Comparison of ENCODE assay signal across 1 cellular context in the genomic region with DNA sequence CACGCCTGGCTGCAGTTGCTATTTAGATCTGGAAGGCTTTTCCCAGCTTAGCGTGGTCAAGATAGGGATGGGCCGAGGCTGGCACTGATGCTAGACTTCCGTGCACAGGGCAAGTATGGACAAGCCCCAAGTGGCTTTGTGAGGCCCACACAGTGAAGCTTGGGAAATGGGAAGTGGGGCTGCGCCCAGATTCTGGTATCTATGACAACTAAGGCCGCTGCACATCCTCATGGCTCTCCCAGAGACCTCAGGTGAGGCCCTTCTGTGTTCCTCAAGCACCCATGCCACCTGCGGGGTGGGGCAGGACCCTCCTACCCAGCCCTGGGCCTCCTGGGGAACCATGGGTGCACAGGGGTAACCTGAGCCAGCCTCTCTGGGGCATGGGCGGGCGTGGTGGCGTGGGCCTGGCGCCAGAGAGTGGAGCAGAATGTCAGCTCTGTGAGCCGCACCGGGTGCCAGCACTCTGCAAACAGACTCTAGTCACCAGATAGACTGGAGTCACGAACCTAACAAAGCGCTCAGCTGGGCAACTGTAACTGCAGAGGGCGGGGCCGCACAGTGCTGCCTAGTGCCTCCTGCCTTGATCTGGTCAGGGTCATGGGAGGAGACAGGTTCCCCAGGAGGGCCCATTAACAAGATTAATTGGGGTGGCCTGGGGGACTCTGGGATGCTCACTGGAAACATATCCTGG.
TF ChIP-seq lines count a peak whose summit lies in the region.

No MANE protein-coding gene starts in this region.

TF ChIP-seq in HEK293, 187 proteins besides CTCF, POLR2A, EP300 and RAD21 (continued from another document and continues in another):
- TF ChIP-seq, protein P1, sequence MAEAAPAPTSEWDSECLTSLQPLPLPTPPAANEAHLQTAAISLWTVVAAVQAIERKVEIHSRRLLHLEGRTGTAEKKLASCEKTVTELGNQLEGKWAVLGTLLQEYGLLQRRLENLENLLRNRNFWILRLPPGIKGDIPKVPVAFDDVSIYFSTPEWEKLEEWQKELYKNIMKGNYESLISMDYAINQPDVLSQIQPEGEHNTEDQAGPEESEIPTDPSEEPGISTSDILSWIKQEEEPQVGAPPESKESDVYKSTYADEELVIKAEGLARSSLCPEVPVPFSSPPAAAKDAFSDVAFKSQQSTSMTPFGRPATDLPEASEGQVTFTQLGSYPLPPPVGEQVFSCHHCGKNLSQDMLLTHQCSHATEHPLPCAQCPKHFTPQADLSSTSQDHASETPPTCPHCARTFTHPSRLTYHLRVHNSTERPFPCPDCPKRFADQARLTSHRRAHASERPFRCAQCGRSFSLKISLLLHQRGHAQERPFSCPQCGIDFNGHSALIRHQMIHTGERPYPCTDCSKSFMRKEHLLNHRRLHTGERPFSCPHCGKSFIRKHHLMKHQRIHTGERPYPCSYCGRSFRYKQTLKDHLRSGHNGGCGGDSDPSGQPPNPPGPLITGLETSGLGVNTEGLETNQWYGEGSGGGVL (tag by site-specific recombination; IDR thresholded peaks at IDR 0.05) = no peak
- TF ChIP-seq ZNF514 (tag by site-specific recombination; IDR thresholded peaks at IDR 0.05) (no peak), ZNF2 (tag by site-specific recombination; IDR thresholded peaks at IDR 0.05) (no peak), OSR2 (tag by site-specific recombination; IDR thresholded peaks at IDR 0.05) (no peak), ZNF112 (tag by site-specific recombination; IDR thresholded peaks at IDR 0.05) (no peak), MEIS1 (CRISPR knock-in tag; IDR thresholded peaks at IDR 0.05; ENCODE audit: borderline replicate concordance) (no peak), KLF8 (tag by site-specific recombination; IDR thresholded peaks at IDR 0.05) (no peak), SCRT2 (tag by site-specific recombination; IDR thresholded peaks at IDR 0.05) (no peak), ZNF140 (tag by site-specific recombination; IDR thresholded peaks at IDR 0.05) (no peak), TCF7L2 (IDR thresholded peaks at IDR 0.05; ENCODE audit: borderline replicate concordance, low read depth, low read length) (no peak), ZNF558 (tag by site-specific recombination; IDR thresholded peaks at IDR 0.05) (no peak), ZNF350 (tag by site-specific recombination; IDR thresholded peaks at IDR 0.05) (no peak), ZNF248 (tag by site-specific recombination; IDR thresholded peaks at IDR 0.05) (no peak), SP7 (tag by site-specific recombination; IDR thresholded peaks at IDR 0.05) (peak; percentile 86), ZNF501 (tag by site-specific recombination; IDR thresholded peaks at IDR 0.05) (peak; percentile 58; the same call in 1 of the 2 replicates), ZNF184 (tag by site-specific recombination; IDR thresholded peaks at IDR 0.05) (no peak), REPIN1 (tag by site-specific recombination; IDR thresholded peaks at IDR 0.05; ENCODE audit: low read depth) (no peak), ZBTB48 (tag by site-specific recombination; IDR thresholded peaks at IDR 0.05) (no peak), ZNF169 (tag by site-specific recombination; IDR thresholded peaks at IDR 0.05) (no peak), ZNF624 (tag by site-specific recombination; IDR thresholded peaks at IDR 0.05) (no peak), ZNF302 (tag by site-specific recombination; IDR thresholded peaks at IDR 0.05; ENCODE audit: low read depth) (no peak), ZNF837 (tag by site-specific recombination; IDR thresholded peaks at IDR 0.05) (no peak), ZNF24 (tag by site-specific recombination; IDR thresholded peaks at IDR 0.05) (peak; percentile 15; the same call in 1 of the 2 replicates), ZBTB1 (tag by site-specific recombination; IDR thresholded peaks at IDR 0.05) (no peak), ZFP41 (tag by site-specific recombination; IDR thresholded peaks at IDR 0.05; ENCODE audit: borderline replicate concordance) (no peak), GLIS1 (tag by site-specific recombination; IDR thresholded peaks at IDR 0.05) (no peak; the same call in 1 of the 2 replicates), ZNF792 (tag by site-specific recombination; IDR thresholded peaks at IDR 0.05) (no peak), ZNF76 (tag by site-specific recombination; IDR thresholded peaks at IDR 0.05; ENCODE audit: borderline replicate concordance, low read depth) (peak; percentile 9; the same call in 1 of the 2 replicates), ZNF473 (tag by site-specific recombination; IDR thresholded peaks at IDR 0.05) (no peak), ZSCAN23 (tag by site-specific recombination; IDR thresholded peaks at IDR 0.05) (no peak), RBAK (tag by site-specific recombination; IDR thresholded peaks at IDR 0.05) (no peak), ZNF426 (tag by site-specific recombination; IDR thresholded peaks at IDR 0.05) (no peak), ZNF629 (tag by site-specific recombination; IDR thresholded peaks at IDR 0.05) (no peak)
- TF ChIP-seq, protein P2, sequence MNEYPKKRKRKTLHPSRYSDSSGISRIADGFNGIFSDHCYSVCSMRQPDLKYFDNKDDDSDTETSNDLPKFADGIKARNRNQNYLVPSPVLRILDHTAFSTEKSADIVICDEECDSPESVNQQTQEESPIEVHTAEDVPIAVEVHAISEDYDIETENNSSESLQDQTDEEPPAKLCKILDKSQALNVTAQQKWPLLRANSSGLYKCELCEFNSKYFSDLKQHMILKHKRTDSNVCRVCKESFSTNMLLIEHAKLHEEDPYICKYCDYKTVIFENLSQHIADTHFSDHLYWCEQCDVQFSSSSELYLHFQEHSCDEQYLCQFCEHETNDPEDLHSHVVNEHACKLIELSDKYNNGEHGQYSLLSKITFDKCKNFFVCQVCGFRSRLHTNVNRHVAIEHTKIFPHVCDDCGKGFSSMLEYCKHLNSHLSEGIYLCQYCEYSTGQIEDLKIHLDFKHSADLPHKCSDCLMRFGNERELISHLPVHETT (tag by site-specific recombination; IDR thresholded peaks at IDR 0.05) = no peak; the same call in 1 of the 2 replicates
- TF ChIP-seq, protein P3, sequence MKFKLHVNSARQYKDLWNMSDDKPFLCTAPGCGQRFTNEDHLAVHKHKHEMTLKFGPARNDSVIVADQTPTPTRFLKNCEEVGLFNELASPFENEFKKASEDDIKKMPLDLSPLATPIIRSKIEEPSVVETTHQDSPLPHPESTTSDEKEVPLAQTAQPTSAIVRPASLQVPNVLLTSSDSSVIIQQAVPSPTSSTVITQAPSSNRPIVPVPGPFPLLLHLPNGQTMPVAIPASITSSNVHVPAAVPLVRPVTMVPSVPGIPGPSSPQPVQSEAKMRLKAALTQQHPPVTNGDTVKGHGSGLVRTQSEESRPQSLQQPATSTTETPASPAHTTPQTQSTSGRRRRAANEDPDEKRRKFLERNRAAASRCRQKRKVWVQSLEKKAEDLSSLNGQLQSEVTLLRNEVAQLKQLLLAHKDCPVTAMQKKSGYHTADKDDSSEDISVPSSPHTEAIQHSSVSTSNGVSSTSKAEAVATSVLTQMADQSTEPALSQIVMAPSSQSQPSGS (tag by site-specific recombination; IDR thresholded peaks at IDR 0.05; ENCODE audit: low read depth) = no peak
- TF ChIP-seq, protein P4, sequence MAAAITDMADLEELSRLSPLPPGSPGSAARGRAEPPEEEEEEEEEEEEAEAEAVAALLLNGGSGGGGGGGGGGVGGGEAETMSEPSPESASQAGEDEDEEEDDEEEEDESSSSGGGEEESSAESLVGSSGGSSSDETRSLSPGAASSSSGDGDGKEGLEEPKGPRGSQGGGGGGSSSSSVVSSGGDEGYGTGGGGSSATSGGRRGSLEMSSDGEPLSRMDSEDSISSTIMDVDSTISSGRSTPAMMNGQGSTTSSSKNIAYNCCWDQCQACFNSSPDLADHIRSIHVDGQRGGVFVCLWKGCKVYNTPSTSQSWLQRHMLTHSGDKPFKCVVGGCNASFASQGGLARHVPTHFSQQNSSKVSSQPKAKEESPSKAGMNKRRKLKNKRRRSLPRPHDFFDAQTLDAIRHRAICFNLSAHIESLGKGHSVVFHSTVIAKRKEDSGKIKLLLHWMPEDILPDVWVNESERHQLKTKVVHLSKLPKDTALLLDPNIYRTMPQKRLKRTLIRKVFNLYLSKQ (tag by site-specific recombination; IDR thresholded peaks at IDR 0.05; ENCODE audit: borderline replicate concordance) = no peak
- TF ChIP-seq, protein P5, sequence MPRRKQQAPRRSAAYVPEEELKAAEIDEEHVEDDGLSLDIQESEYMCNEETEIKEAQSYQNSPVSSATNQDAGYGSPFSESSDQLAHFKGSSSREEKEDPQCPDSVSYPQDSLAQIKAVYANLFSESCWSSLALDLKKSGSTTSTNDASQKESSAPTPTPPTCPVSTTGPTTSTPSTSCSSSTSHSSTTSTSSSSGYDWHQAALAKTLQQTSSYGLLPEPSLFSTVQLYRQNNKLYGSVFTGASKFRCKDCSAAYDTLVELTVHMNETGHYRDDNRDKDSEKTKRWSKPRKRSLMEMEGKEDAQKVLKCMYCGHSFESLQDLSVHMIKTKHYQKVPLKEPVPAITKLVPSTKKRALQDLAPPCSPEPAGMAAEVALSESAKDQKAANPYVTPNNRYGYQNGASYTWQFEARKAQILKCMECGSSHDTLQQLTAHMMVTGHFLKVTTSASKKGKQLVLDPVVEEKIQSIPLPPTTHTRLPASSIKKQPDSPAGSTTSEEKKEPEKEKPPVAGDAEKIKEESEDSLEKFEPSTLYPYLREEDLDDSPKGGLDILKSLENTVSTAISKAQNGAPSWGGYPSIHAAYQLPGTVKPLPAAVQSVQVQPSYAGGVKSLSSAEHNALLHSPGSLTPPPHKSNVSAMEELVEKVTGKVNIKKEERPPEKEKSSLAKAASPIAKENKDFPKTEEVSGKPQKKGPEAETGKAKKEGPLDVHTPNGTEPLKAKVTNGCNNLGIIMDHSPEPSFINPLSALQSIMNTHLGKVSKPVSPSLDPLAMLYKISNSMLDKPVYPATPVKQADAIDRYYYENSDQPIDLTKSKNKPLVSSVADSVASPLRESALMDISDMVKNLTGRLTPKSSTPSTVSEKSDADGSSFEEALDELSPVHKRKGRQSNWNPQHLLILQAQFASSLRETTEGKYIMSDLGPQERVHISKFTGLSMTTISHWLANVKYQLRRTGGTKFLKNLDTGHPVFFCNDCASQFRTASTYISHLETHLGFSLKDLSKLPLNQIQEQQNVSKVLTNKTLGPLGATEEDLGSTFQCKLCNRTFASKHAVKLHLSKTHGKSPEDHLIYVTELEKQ (tag by site-specific recombination; IDR thresholded peaks at IDR 0.05; ENCODE audit: borderline replicate concordance) = no peak
- TF ChIP-seq, protein P6, sequence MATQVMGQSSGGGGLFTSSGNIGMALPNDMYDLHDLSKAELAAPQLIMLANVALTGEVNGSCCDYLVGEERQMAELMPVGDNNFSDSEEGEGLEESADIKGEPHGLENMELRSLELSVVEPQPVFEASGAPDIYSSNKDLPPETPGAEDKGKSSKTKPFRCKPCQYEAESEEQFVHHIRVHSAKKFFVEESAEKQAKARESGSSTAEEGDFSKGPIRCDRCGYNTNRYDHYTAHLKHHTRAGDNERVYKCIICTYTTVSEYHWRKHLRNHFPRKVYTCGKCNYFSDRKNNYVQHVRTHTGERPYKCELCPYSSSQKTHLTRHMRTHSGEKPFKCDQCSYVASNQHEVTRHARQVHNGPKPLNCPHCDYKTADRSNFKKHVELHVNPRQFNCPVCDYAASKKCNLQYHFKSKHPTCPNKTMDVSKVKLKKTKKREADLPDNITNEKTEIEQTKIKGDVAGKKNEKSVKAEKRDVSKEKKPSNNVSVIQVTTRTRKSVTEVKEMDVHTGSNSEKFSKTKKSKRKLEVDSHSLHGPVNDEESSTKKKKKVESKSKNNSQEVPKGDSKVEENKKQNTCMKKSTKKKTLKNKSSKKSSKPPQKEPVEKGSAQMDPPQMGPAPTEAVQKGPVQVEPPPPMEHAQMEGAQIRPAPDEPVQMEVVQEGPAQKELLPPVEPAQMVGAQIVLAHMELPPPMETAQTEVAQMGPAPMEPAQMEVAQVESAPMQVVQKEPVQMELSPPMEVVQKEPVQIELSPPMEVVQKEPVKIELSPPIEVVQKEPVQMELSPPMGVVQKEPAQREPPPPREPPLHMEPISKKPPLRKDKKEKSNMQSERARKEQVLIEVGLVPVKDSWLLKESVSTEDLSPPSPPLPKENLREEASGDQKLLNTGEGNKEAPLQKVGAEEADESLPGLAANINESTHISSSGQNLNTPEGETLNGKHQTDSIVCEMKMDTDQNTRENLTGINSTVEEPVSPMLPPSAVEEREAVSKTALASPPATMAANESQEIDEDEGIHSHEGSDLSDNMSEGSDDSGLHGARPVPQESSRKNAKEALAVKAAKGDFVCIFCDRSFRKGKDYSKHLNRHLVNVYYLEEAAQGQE (tag by site-specific recombination; IDR thresholded peaks at IDR 0.05) = no peak
- TF ChIP-seq, protein P7, sequence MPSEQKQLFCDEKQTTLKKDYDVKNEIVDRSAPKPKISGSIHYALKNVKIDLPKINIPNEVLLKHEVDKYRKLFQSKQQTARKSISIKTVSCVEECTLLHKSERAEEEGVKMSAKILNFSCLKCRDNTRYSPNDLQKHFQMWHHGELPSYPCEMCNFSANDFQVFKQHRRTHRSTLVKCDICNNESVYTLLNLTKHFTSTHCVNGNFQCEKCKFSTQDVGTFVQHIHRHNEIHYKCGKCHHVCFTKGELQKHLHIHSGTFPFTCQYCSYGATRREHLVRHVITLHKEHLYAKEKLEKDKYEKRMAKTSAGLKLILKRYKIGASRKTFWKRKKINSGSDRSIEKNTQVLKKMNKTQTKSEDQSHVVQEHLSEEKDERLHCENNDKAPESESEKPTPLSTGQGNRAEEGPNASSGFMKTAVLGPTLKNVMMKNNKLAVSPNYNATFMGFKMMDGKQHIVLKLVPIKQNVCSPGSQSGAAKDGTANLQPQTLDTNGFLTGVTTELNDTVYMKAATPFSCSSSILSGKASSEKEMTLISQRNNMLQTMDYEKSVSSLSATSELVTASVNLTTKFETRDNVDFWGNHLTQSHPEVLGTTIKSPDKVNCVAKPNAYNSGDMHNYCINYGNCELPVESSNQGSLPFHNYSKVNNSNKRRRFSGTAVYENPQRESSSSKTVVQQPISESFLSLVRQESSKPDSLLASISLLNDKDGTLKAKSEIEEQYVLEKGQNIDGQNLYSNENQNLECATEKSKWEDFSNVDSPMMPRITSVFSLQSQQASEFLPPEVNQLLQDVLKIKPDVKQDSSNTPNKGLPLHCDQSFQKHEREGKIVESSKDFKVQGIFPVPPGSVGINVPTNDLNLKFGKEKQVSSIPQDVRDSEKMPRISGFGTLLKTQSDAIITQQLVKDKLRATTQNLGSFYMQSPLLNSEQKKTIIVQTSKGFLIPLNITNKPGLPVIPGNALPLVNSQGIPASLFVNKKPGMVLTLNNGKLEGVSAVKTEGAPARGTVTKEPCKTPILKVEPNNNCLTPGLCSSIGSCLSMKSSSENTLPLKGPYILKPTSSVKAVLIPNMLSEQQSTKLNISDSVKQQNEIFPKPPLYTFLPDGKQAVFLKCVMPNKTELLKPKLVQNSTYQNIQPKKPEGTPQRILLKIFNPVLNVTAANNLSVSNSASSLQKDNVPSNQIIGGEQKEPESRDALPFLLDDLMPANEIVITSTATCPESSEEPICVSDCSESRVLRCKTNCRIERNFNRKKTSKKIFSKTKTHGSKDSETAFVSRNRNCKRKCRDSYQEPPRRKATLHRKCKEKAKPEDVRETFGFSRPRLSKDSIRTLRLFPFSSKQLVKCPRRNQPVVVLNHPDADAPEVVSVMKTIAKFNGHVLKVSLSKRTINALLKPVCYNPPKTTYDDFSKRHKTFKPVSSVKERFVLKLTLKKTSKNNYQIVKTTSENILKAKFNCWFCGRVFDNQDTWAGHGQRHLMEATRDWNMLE (tag by site-specific recombination; conservative IDR thresholded peaks at IDR 0.05; ENCODE audit: low read depth) = no peak; the same call in 1 of the 2 replicates
- TF ChIP-seq, protein P8, sequence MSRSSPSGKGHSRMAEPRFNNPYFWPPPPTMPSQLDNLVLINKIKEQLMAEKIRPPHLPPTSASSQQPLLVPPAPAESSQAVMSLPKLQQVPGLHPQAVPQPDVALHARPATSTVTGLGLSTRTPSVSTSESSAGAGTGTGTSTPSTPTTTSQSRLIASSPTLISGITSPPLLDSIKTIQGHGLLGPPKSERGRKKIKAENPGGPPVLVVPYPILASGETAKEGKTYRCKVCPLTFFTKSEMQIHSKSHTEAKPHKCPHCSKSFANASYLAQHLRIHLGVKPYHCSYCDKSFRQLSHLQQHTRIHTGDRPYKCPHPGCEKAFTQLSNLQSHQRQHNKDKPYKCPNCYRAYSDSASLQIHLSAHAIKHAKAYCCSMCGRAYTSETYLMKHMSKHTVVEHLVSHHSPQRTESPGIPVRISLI (tag by site-specific recombination; IDR thresholded peaks at IDR 0.05) = no peak
